In the genomic region with DNA sequence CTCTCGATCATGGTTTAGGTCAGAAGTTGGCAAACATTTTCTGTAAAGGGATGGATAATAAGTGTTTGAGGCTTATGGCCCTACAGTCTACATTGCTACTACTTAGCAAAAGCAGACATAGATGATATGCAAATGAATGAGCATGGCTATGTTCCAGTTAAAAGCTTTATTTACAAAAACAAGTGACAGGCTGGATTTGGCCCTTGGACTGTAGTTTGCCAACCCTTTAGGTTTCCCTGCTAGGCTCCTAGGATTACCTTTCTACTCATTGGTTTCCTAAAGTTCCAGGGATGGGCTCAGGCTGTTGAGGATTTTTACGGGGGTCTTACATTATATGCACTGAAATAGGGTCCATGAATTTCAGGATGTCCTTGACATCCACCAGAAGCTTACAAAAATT, we compare ENCODE assay signal across 1 cellular context.
TF ChIP-seq lines count a peak whose summit lies in the region.

No MANE protein-coding gene starts in this region.

TF ChIP-seq in GM23338, 12 proteins besides CTCF, POLR2A, EP300 and RAD21 (continued from another document):
- TF ChIP-seq REST (IDR thresholded peaks at IDR 0.05; ENCODE audit: unreplicated experiment) (no peak), EZH2phosphoT487 (IDR thresholded peaks at IDR 0.05; ENCODE audit: unreplicated experiment) (no peak), ZNF114 (CRISPR knock-in tag; IDR thresholded peaks at IDR 0.05) (no peak), CREB1 (CRISPR knock-in tag; IDR thresholded peaks at IDR 0.05; ENCODE audit: low read depth) (no peak), POLR2AphosphoS5 (IDR thresholded peaks at IDR 0.05; ENCODE audit: low read depth) (no peak), ZNF331 (CRISPR knock-in tag; IDR thresholded peaks at IDR 0.05; ENCODE audit: low read depth) (no peak), STAT1 (IDR thresholded peaks at IDR 0.05; ENCODE audit: unreplicated experiment) (no peak), JUNB (IDR thresholded peaks at IDR 0.05; ENCODE audit: unreplicated experiment) (no peak), ZNF462 (CRISPR knock-in tag; IDR thresholded peaks at IDR 0.05) (no peak), NANOG (IDR thresholded peaks at IDR 0.05; ENCODE audit: borderline replicate concordance) (no peak)
